Comparison of ENCODE assay signal across 9 cellular contexts in the genomic region with DNA sequence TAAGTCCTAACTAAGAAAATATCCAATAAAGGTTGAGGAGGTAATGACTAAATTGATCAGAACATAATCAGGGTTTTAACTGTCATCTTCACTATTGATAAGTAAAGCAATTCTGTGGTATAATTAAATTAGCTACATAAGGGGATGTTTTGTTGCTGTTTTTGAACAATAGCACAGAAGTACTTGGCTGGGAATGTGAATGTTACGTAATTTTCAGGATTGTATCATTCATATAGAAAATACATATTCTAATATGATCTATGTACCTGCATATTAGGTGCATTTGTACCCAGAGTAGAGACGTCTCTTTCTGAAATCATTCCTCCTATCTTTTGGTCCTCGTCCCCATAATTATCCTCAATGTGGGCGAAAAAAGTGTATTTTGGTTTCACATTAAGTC.
"Had no signal": no experiment of that assay in that cellular context is flagged by ENCODE, and none has a peak within 500 bp of the region (broad histone marks: within the 10 kb centered on the region; RNA-seq: fewer than 3 reads in every experiment).

No MANE protein-coding gene starts in this region.

- DNase-seq: NCI-H1417 treated with DMSO at 0.1 percent for 48 hours, NCI-H2081 treated with DMSO at 0.1 percent for 48 hours, NCI-H510A, NCI-H524 treated with DMSO at 0.1 percent for 48 hours, NCI-H774, Right ventricle myocardium superior, SIG-M5 had no signal

- H3K27me3 ChIP-seq: MG63 had no signal

- H3K4me3 ChIP-seq: MG63 had no signal

- H3K9ac ChIP-seq: SK-N-SH had no signal

- H3K4me2 ChIP-seq: SK-N-SH had no signal

- H3K9me3 ChIP-seq: MG63, SK-N-SH had no signal
